In the genomic region with DNA sequence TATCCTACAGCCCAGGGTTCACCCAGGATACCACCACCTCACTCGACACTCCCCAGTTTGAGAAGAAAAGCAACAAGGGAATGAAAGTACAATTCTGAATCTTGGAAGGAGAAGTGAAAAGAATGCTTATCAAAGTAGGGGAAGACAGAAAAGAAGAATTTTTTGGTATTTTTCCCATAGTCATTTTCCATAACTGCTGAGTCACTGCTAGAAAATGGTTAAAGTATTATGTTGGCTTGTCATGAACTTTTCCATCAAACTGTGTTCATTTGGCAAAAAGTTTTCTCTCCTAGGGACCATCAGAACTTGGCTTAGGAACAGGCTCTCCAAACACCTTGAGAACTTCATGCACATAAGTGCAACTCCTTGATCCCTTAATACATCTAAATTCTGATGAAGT, we compare ENCODE assay signal across 2 cellular contexts.
TF ChIP-seq lines count a peak whose summit lies in the region.

No MANE protein-coding gene starts in this region.

TF ChIP-seq in HepG2, 621 proteins besides CTCF, POLR2A, EP300 and RAD21:
- TF ChIP-seq, protein P1, sequence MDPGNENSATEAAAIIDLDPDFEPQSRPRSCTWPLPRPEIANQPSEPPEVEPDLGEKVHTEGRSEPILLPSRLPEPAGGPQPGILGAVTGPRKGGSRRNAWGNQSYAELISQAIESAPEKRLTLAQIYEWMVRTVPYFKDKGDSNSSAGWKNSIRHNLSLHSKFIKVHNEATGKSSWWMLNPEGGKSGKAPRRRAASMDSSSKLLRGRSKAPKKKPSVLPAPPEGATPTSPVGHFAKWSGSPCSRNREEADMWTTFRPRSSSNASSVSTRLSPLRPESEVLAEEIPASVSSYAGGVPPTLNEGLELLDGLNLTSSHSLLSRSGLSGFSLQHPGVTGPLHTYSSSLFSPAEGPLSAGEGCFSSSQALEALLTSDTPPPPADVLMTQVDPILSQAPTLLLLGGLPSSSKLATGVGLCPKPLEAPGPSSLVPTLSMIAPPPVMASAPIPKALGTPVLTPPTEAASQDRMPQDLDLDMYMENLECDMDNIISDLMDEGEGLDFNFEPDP (CRISPR knock-in tag; conservative IDR thresholded peaks at IDR 0.05) = no peak
- TF ChIP-seq SUZ12 (IDR thresholded peaks at IDR 0.05; ENCODE audit: low read depth, low read length) = no peak
- TF ChIP-seq, protein P2, sequence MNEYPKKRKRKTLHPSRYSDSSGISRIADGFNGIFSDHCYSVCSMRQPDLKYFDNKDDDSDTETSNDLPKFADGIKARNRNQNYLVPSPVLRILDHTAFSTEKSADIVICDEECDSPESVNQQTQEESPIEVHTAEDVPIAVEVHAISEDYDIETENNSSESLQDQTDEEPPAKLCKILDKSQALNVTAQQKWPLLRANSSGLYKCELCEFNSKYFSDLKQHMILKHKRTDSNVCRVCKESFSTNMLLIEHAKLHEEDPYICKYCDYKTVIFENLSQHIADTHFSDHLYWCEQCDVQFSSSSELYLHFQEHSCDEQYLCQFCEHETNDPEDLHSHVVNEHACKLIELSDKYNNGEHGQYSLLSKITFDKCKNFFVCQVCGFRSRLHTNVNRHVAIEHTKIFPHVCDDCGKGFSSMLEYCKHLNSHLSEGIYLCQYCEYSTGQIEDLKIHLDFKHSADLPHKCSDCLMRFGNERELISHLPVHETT (CRISPR knock-in tag; conservative IDR thresholded peaks at IDR 0.05) = no peak
- peak; percentile 75 for TF ChIP-seq NFE2L2 (IDR thresholded peaks at IDR 0.05; ENCODE audit: low read length)
- no peak for TF ChIP-seq MBNL3 (CRISPR knock-in tag; conservative IDR thresholded peaks at IDR 0.05)
- no peak for TF ChIP-seq FOXA3 (CRISPR knock-in tag; IDR thresholded peaks at IDR 0.05)
- no peak for TF ChIP-seq XBP1 (CRISPR knock-in tag; IDR thresholded peaks at IDR 0.05)
- TF ChIP-seq ZNF235 (CRISPR knock-in tag; IDR thresholded peaks at IDR 0.05; ENCODE audit: borderline replicate concordance) = no peak
- peak in 1 of 2 experiments; percentile 44; a peak in 3 of 4 replicates for TF ChIP-seq MAFK (conservative IDR thresholded peaks at IDR 0.05 in 1 of 2, IDR thresholded peaks at IDR 0.05 in 1 of 2; ENCODE audit: low read length in 2 of 2)
- TF ChIP-seq, protein P3, sequence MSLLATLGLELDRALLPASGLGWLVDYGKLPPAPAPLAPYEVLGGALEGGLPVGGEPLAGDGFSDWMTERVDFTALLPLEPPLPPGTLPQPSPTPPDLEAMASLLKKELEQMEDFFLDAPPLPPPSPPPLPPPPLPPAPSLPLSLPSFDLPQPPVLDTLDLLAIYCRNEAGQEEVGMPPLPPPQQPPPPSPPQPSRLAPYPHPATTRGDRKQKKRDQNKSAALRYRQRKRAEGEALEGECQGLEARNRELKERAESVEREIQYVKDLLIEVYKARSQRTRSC (CRISPR knock-in tag; IDR thresholded peaks at IDR 0.05; ENCODE audit: low read depth) = no peak
- no peak for TF ChIP-seq ZNF30 (CRISPR knock-in tag; IDR thresholded peaks at IDR 0.05)
- TF ChIP-seq PRPF4 (IDR thresholded peaks at IDR 0.05; ENCODE audit: low read depth, low read length, poor library complexity, severe bottlenecking) = no peak
- no peak for TF ChIP-seq ZNF331 (CRISPR knock-in tag; IDR thresholded peaks at IDR 0.05)
- no peak for TF ChIP-seq ZMAT3 (CRISPR knock-in tag; conservative IDR thresholded peaks at IDR 0.05)
- TF ChIP-seq, protein P4, sequence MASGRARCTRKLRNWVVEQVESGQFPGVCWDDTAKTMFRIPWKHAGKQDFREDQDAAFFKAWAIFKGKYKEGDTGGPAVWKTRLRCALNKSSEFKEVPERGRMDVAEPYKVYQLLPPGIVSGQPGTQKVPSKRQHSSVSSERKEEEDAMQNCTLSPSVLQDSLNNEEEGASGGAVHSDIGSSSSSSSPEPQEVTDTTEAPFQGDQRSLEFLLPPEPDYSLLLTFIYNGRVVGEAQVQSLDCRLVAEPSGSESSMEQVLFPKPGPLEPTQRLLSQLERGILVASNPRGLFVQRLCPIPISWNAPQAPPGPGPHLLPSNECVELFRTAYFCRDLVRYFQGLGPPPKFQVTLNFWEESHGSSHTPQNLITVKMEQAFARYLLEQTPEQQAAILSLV (CRISPR knock-in tag; IDR thresholded peaks at IDR 0.05; ENCODE audit: borderline replicate concordance) = no peak
- TF ChIP-seq PAF1 (CRISPR knock-in tag; IDR thresholded peaks at IDR 0.05) = no peak
- TF ChIP-seq, protein P5, sequence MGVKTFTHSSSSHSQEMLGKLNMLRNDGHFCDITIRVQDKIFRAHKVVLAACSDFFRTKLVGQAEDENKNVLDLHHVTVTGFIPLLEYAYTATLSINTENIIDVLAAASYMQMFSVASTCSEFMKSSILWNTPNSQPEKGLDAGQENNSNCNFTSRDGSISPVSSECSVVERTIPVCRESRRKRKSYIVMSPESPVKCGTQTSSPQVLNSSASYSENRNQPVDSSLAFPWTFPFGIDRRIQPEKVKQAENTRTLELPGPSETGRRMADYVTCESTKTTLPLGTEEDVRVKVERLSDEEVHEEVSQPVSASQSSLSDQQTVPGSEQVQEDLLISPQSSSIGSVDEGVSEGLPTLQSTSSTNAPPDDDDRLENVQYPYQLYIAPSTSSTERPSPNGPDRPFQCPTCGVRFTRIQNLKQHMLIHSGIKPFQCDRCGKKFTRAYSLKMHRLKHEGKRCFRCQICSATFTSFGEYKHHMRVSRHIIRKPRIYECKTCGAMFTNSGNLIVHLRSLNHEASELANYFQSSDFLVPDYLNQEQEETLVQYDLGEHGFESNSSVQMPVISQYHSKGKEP (CRISPR knock-in tag; IDR thresholded peaks at IDR 0.05) = no peak

TF ChIP-seq in K562, 482 proteins besides CTCF, POLR2A, EP300 and RAD21 (continued from another document):
- TF ChIP-seq, protein P6, sequence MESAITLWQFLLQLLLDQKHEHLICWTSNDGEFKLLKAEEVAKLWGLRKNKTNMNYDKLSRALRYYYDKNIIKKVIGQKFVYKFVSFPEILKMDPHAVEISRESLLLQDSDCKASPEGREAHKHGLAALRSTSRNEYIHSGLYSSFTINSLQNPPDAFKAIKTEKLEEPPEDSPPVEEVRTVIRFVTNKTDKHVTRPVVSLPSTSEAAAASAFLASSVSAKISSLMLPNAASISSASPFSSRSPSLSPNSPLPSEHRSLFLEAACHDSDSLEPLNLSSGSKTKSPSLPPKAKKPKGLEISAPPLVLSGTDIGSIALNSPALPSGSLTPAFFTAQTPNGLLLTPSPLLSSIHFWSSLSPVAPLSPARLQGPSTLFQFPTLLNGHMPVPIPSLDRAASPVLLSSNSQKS (CRISPR knock-in tag; IDR thresholded peaks at IDR 0.05) = no peak
- peak; percentile 49; the same call in 1 of the 2 replicates for TF ChIP-seq NFE2 (IDR thresholded peaks at IDR 0.05; ENCODE audit: low read depth)
- peak; percentile 82 for TF ChIP-seq MAFG (tag; conservative IDR thresholded peaks at IDR 0.05)
- TF ChIP-seq NFE2L1 (tag; IDR thresholded peaks at IDR 0.05; ENCODE audit: borderline replicate concordance, low read depth) = peak; percentile 53; the same call in 1 of the 2 replicates
- no peak for TF ChIP-seq ZNF140 (CRISPR knock-in tag; IDR thresholded peaks at IDR 0.05)
- TF ChIP-seq MAFK (IDR thresholded peaks at IDR 0.05; ENCODE audit: low read length) = peak; percentile 53; the same call in 1 of the 2 replicates
- TF ChIP-seq, protein P7, sequence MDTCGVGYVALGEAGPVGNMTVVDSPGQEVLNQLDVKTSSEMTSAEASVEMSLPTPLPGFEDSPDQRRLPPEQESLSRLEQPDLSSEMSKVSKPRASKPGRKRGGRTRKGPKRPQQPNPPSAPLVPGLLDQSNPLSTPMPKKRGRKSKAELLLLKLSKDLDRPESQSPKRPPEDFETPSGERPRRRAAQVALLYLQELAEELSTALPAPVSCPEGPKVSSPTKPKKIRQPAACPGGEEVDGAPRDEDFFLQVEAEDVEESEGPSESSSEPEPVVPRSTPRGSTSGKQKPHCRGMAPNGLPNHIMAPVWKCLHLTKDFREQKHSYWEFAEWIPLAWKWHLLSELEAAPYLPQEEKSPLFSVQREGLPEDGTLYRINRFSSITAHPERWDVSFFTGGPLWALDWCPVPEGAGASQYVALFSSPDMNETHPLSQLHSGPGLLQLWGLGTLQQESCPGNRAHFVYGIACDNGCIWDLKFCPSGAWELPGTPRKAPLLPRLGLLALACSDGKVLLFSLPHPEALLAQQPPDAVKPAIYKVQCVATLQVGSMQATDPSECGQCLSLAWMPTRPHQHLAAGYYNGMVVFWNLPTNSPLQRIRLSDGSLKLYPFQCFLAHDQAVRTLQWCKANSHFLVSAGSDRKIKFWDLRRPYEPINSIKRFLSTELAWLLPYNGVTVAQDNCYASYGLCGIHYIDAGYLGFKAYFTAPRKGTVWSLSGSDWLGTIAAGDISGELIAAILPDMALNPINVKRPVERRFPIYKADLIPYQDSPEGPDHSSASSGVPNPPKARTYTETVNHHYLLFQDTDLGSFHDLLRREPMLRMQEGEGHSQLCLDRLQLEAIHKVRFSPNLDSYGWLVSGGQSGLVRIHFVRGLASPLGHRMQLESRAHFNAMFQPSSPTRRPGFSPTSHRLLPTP (IDR thresholded peaks at IDR 0.05; ENCODE audit: borderline replicate concordance, extremely low read depth, insufficient read length) = no peak
- TF ChIP-seq NFATC3 (IDR thresholded peaks at IDR 0.05) = no peak
